In genomic region chr22:27810566-27810965, GRCh38 we compare ENCODE assay signal across 10 cellular contexts. TPM values are rescaled to one million over a fixed set of nuclear protein-coding genes. Genes with fewer than 3 reads are reported as not detected.
DNase-seq lines count a peak whose midpoint lies in the region; ATAC-seq and TF ChIP-seq lines count a peak whose summit lies in the region.
"Had no signal": no experiment of that assay in that cellular context is flagged by ENCODE, and none has a peak within 500 bp of the region (broad histone marks: within the 10 kb centered on the region; RNA-seq: fewer than 3 reads in every experiment).

No MANE protein-coding gene starts in this region.

- no peaks in the 10 kb centered on the region for H3K4me1 Mint-ChIP-seq in activated naive CD8-positive, alpha-beta T cell treated with anti-CD3 and anti-CD28 coated beads for 36 hours
- no peaks in the 10 kb centered on the region for H3K4me1 Mint-ChIP-seq in activated T-helper 17 cell treated with anti-CD3 and anti-CD28 coated beads, Interleukin-2, amount 50 U/mL, for 72 hours

- H3K9me3 ChIP-seq in RWPE2 (ENCODE audit: severe bottlenecking) = no peaks in the 10 kb centered on the region
- H3K9me3 ChIP-seq in left ventricle myocardium inferior (replicated peaks) = no peaks in the 10 kb centered on the region

- H3K27ac ChIP-seq in RWPE2 (ENCODE audit: poor library complexity, severe bottlenecking) (no peak overlapping the region), left ventricle myocardium inferior (replicated peaks) (peak overlapping the region; percentile 37), rectal smooth muscle tissue (ENCODE audit: low read depth, low read length) (peak overlapping the region; percentile 82)
- H3K27ac ChIP-seq: VCaP had no signal

- H3K4me3 ChIP-seq in RWPE2 (ENCODE audit: severe bottlenecking) (no peak overlapping the region), left ventricle myocardium inferior (no peak overlapping the region), rectal smooth muscle tissue (ENCODE audit: low read length) (no peak overlapping the region)

- peak; percentile 82 for DNase-seq in GM03348 (ENCODE audit: low spot score)
- DNase-seq in RWPE2 (ENCODE audit: low spot score) = no peak
- peak; percentile 62 for DNase-seq in left ventricle myocardium inferior
- DNase-seq in stimulated activated CD4-positive, alpha-beta T cell treated with anti-CD3 and anti-CD28 coated beads, Interleukin-2, amount 100 ng/mL, for 48 hours = no peak
- DNase-seq in activated naive CD8-positive, alpha-beta T cell treated with anti-CD3 and anti-CD28 coated beads for 36 hours = no peak
- DNase-seq: DMS79 had no signal

- H3K4me1 ChIP-seq in RWPE2 (ENCODE audit: insufficient read depth, poor library complexity, severe bottlenecking) (no peaks in the 10 kb centered on the region), left ventricle myocardium inferior (peaks cover 4% of the 10 kb centered on the region), rectal smooth muscle tissue (ENCODE audit: control insufficient read depth, insufficient read depth, low read length) (peaks cover 14% of the 10 kb centered on the region)

- no peak overlapping the region for H3K27ac Mint-ChIP-seq in activated naive CD8-positive, alpha-beta T cell treated with anti-CD3 and anti-CD28 coated beads for 36 hours
- H3K27ac Mint-ChIP-seq in activated T-helper 17 cell treated with anti-CD3 and anti-CD28 coated beads, Interleukin-2, amount 50 U/mL, for 72 hours = no peak overlapping the region

- H3K27me3 ChIP-seq in RWPE2 (ENCODE audit: insufficient read depth, poor library complexity, severe bottlenecking) (no peaks in the 10 kb centered on the region), left ventricle myocardium inferior (ENCODE audit: low read depth) (no peaks in the 10 kb centered on the region), rectal smooth muscle tissue (ENCODE audit: control insufficient read depth, insufficient read depth, low read length) (no peaks in the 10 kb centered on the region)

- H3K9ac ChIP-seq in rectal smooth muscle tissue (ENCODE audit: low read length) = no peak overlapping the region

- intact Hi-C loops in left ventricle myocardium inferior (cut with micrococcal nuclease) = no loop called here

- peaks cover 14% of the 10 kb centered on the region for H3K27me3 Mint-ChIP-seq in activated naive CD8-positive, alpha-beta T cell treated with anti-CD3 and anti-CD28 coated beads for 36 hours
- H3K27me3 Mint-ChIP-seq in activated T-helper 17 cell treated with anti-CD3 and anti-CD28 coated beads, Interleukin-2, amount 50 U/mL, for 72 hours = peaks cover 11% of the 10 kb centered on the region

- no peaks in the 10 kb centered on the region for H3K36me3 Mint-ChIP-seq in activated naive CD8-positive, alpha-beta T cell treated with anti-CD3 and anti-CD28 coated beads for 36 hours
- H3K36me3 Mint-ChIP-seq in activated T-helper 17 cell treated with anti-CD3 and anti-CD28 coated beads, Interleukin-2, amount 50 U/mL, for 72 hours (ENCODE audit: low read depth) = no peaks in the 10 kb centered on the region

- no peak overlapping the region for H3K4me3 Mint-ChIP-seq in activated naive CD8-positive, alpha-beta T cell treated with anti-CD3 and anti-CD28 coated beads for 36 hours
- no peak overlapping the region for H3K4me3 Mint-ChIP-seq in activated T-helper 17 cell treated with anti-CD3 and anti-CD28 coated beads, Interleukin-2, amount 50 U/mL, for 72 hours

- no peaks in the 10 kb centered on the region for H3K9me3 Mint-ChIP-seq in activated naive CD8-positive, alpha-beta T cell treated with anti-CD3 and anti-CD28 coated beads for 36 hours
- H3K9me3 Mint-ChIP-seq in activated T-helper 17 cell treated with anti-CD3 and anti-CD28 coated beads, Interleukin-2, amount 50 U/mL, for 72 hours = no peaks in the 10 kb centered on the region

- TF ChIP-seq CTCF in RWPE2 (IDR thresholded peaks at IDR 0.05; ENCODE audit: poor library complexity, severe bottlenecking) (no peak), left ventricle myocardium inferior (IDR thresholded peaks at IDR 0.05; ENCODE audit: borderline replicate concordance) (no peak)

- H3K36me3 ChIP-seq in RWPE2 (ENCODE audit: low read depth) (no peaks in the 10 kb centered on the region), left ventricle myocardium inferior (no peaks in the 10 kb centered on the region), rectal smooth muscle tissue (ENCODE audit: control insufficient read depth, insufficient read depth, low read length) (no peaks in the 10 kb centered on the region)

- ATAC-seq in RWPE2 (ENCODE audit: low read depth) (peak; percentile 38; the same call in 2 of the 3 replicates), GM19023 (IDR thresholded peaks at IDR 0.05; ENCODE audit: unreplicated experiment) (no peak)
- ATAC-seq in activated T-helper 17 cell treated with anti-CD3 and anti-CD28 coated beads, Interleukin-2, amount 50 U/mL, for 72 hours (replicated peaks) = no peak

RNA-seq across cellular contexts. Expression of gene MN1, which starts 9.0 kb away (rescaled TPM):
- 7.7 TPM for total RNA-seq in left ventricle myocardium inferior
- total RNA-seq in activated naive CD8-positive, alpha-beta T cell treated with anti-CD3 and anti-CD28 coated beads for 36 hours = under 1 TPM; 0.06 TPM
- under 1 TPM; 0.13 TPM for total RNA-seq in activated T-helper 17 cell treated with anti-CD3 and anti-CD28 coated beads, Interleukin-2, amount 50 U/mL, for 72 hours

Comparison
In these comparisons a context has a peak if more than half of its experiments do, and no peak if none do; other contexts are left out.
1. DNase-seq: peak in GM03348 (single experiment) and left ventricle myocardium inferior (single experiment); none in RWPE2 (single experiment), stimulated activated CD4-positive, alpha-beta T cell treated with anti-CD3 and anti-CD28 coated beads, Interleukin-2, amount 100 ng/mL, for 48 hours (0 of 2) and activated naive CD8-positive, alpha-beta T cell treated with anti-CD3 and anti-CD28 coated beads for 36 hours (single experiment).